In genomic region chr1:41751804-41752513, GRCh38 we compare ENCODE assay signal across 8 cellular contexts.
A peak's percentile ranks its signal among the peaks of the same experiment; 100 is the strongest.
DNase-seq lines count a peak whose midpoint lies in the region; ATAC-seq and TF ChIP-seq lines count a peak whose summit lies in the region.
"Had no signal": no experiment of that assay in that cellular context is flagged by ENCODE, and none has a peak within 500 bp of the region (broad histone marks: within the 10 kb centered on the region; RNA-seq: fewer than 3 reads in every experiment).

No MANE protein-coding gene starts in this region.

- H3K4me3 Mint-ChIP-seq in HFFc6: peak overlapping the region; percentile 37
- H3K4me3 Mint-ChIP-seq: nephron had no signal

- 0 out of 2 replicates have a peak, but pooled peaks cover 4% of the 10 kb centered on the region for H3K36me3 Mint-ChIP-seq in HFFc6 (ENCODE audit: low read depth)

- peak; percentile 81 for DNase-seq in HFFc6
- peak; percentile 32 to 88 for DNase-seq in NOMO-1 (lab: John Stamatoyannopoulos, UW; ENCODE audit: unreplicated experiment in 2 of 2)
- peak; percentile 53 for DNase-seq in germinal center (ENCODE audit: low spot score)
- no peak for DNase-seq in left colon
- DNase-seq in activated CD8-positive, alpha-beta memory T cell treated with anti-CD3 and anti-CD28 coated beads, Interleukin-2, amount 50 U/mL, for 48 hours: no peak

- no peaks in the 10 kb centered on the region for H3K27me3 Mint-ChIP-seq in HFFc6 (ENCODE audit: insufficient read depth)

- TF ChIP-seq CTCF in HFFc6 (IDR thresholded peaks at IDR 0.05): no peak

- intact Hi-C loops in left colon (cut with DNase I, micrococcal nuclease): no loop called here

- peaks cover 4% of the 10 kb centered on the region; the same call in 1 of the 2 replicates for H3K9me3 Mint-ChIP-seq in HFFc6
- H3K9me3 Mint-ChIP-seq: nephron had no signal

- peak; percentile 30 for TF ChIP-seq POLR2A in GM18526 (IDR thresholded peaks at IDR 0.05; ENCODE audit: extremely low read depth, insufficient read length)

- H3K27ac Mint-ChIP-seq in HFFc6: peak overlapping the region; percentile 80
- H3K27ac Mint-ChIP-seq: nephron had no signal

- ATAC-seq in left colon (no peak), GM19324 (IDR thresholded peaks at IDR 0.05; ENCODE audit: low FRiP score, unreplicated experiment) (no peak)

- H3K4me1 Mint-ChIP-seq in HFFc6 (ENCODE audit: low read depth): peaks cover 47% of the 10 kb centered on the region
- H3K4me1 Mint-ChIP-seq: nephron had no signal

Comparison
In these comparisons a context has a peak if more than half of its experiments do, and no peak if none do; other contexts are left out.
1. DNase-seq: peak in HFFc6 (single experiment), NOMO-1 (2 of 2) and germinal center (single experiment); none in left colon (0 of 2) and activated CD8-positive, alpha-beta memory T cell treated with anti-CD3 and anti-CD28 coated beads, Interleukin-2, amount 50 U/mL, for 48 hours (single experiment).